Comparison of ENCODE assay signal across 2 cellular contexts in the genomic region with DNA sequence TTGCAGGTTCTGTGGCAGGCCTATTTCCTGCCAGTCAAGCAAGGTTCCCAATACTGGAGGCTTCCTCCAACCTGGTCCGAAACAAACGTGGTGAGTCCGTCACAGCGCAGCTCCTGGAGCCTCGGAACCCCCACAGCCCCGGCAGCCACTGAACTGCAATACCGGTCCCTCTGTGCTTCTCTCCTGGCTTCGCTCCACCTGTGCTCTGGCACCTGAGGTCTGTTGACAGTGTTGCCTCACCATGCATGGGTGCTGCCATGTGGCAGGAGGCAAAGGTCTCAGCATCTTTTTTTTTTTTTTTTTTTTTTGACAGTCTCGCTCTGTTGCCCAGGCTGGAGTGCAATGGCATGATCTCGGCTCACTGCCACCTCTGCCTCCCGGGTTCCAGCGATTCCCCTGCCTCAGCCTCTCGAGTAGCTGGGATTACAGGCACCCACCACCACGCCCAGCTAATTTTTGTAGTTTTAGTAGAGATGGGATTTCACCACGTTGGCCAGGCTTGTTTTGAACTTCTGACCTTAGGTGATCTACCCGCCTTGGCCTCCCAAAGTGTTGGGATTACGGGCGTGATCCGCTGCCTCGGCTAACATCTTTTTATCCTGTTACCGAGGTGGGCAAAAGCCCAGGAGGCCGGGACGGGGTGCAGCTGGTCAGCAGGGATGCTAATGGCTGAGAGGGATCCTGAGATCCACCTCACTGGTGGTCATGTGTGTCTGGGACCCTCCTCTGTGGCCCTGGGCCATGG.
TF ChIP-seq lines count a peak whose summit lies in the region.

No MANE protein-coding gene starts in this region.

TF ChIP-seq in SK-N-SH, 30 proteins besides CTCF, POLR2A, EP300 and RAD21:
- TF ChIP-seq MXI1 (IDR thresholded peaks at IDR 0.05; ENCODE audit: low read depth, low read length) (no peak), FOXM1 (IDR thresholded peaks at IDR 0.05; ENCODE audit: low read depth) (no peak), RFX5 (IDR thresholded peaks at IDR 0.05; ENCODE audit: low read length) (no peak), POLR2AphosphoS5 (IDR thresholded peaks at IDR 0.05; ENCODE audit: low read depth, low read length) (no peak)
- TF ChIP-seq, protein P1, sequence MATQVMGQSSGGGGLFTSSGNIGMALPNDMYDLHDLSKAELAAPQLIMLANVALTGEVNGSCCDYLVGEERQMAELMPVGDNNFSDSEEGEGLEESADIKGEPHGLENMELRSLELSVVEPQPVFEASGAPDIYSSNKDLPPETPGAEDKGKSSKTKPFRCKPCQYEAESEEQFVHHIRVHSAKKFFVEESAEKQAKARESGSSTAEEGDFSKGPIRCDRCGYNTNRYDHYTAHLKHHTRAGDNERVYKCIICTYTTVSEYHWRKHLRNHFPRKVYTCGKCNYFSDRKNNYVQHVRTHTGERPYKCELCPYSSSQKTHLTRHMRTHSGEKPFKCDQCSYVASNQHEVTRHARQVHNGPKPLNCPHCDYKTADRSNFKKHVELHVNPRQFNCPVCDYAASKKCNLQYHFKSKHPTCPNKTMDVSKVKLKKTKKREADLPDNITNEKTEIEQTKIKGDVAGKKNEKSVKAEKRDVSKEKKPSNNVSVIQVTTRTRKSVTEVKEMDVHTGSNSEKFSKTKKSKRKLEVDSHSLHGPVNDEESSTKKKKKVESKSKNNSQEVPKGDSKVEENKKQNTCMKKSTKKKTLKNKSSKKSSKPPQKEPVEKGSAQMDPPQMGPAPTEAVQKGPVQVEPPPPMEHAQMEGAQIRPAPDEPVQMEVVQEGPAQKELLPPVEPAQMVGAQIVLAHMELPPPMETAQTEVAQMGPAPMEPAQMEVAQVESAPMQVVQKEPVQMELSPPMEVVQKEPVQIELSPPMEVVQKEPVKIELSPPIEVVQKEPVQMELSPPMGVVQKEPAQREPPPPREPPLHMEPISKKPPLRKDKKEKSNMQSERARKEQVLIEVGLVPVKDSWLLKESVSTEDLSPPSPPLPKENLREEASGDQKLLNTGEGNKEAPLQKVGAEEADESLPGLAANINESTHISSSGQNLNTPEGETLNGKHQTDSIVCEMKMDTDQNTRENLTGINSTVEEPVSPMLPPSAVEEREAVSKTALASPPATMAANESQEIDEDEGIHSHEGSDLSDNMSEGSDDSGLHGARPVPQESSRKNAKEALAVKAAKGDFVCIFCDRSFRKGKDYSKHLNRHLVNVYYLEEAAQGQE (IDR thresholded peaks at IDR 0.05; ENCODE audit: low read depth, low read length) = no peak
- TF ChIP-seq, protein P2, sequence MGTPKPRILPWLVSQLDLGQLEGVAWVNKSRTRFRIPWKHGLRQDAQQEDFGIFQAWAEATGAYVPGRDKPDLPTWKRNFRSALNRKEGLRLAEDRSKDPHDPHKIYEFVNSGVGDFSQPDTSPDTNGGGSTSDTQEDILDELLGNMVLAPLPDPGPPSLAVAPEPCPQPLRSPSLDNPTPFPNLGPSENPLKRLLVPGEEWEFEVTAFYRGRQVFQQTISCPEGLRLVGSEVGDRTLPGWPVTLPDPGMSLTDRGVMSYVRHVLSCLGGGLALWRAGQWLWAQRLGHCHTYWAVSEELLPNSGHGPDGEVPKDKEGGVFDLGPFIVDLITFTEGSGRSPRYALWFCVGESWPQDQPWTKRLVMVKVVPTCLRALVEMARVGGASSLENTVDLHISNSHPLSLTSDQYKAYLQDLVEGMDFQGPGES (IDR thresholded peaks at IDR 0.05; ENCODE audit: low read depth, low read length) = no peak

TF ChIP-seq in SK-N-SH treated with all-trans-retinoic acid at 6 μM for 48 hours, 23 proteins besides CTCF, POLR2A, EP300 and RAD21:
- TF ChIP-seq, protein P3, sequence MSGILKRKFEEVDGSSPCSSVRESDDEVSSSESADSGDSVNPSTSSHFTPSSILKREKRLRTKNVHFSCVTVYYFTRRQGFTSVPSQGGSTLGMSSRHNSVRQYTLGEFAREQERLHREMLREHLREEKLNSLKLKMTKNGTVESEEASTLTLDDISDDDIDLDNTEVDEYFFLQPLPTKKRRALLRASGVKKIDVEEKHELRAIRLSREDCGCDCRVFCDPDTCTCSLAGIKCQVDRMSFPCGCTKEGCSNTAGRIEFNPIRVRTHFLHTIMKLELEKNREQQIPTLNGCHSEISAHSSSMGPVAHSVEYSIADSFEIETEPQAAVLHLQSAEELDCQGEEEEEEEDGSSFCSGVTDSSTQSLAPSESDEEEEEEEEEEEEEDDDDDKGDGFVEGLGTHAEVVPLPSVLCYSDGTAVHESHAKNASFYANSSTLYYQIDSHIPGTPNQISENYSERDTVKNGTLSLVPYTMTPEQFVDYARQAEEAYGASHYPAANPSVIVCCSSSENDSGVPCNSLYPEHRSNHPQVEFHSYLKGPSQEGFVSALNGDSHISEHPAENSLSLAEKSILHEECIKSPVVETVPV (CRISPR knock-in tag; IDR thresholded peaks at IDR 0.05) = no peak
- TF ChIP-seq OSR1 (CRISPR knock-in tag; IDR thresholded peaks at IDR 0.05) = no peak
